In the genomic region with DNA sequence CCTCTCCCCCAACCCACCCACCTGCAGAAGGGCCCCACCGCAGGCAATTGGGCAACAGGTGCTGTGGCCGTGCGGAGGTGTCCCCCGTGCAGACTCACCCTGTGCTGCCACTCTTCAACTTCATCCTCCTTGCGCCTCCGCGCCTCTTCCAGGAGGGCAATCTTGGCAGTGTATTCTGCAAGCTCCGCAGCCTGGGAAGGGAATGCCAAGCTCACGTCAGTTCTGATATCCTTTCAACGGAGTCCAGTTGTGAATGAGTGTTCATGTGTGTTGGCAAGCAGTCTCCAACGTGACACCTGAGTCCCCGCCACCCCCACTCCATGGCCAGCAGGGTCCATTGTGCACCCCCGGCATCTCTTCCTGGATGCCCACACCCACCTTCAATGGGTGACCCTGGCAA, we compare ENCODE assay signal across 1 cellular context.
TF ChIP-seq lines count a peak whose summit lies in the region.

No MANE protein-coding gene starts in this region.

TF ChIP-seq in K562, 482 proteins besides CTCF, POLR2A, EP300 and RAD21:
- TF ChIP-seq RBM22 (IDR thresholded peaks at IDR 0.05; ENCODE audit: low read depth, low read length, poor library complexity, severe bottlenecking), result peak; percentile 15
- TF ChIP-seq, protein P1, sequence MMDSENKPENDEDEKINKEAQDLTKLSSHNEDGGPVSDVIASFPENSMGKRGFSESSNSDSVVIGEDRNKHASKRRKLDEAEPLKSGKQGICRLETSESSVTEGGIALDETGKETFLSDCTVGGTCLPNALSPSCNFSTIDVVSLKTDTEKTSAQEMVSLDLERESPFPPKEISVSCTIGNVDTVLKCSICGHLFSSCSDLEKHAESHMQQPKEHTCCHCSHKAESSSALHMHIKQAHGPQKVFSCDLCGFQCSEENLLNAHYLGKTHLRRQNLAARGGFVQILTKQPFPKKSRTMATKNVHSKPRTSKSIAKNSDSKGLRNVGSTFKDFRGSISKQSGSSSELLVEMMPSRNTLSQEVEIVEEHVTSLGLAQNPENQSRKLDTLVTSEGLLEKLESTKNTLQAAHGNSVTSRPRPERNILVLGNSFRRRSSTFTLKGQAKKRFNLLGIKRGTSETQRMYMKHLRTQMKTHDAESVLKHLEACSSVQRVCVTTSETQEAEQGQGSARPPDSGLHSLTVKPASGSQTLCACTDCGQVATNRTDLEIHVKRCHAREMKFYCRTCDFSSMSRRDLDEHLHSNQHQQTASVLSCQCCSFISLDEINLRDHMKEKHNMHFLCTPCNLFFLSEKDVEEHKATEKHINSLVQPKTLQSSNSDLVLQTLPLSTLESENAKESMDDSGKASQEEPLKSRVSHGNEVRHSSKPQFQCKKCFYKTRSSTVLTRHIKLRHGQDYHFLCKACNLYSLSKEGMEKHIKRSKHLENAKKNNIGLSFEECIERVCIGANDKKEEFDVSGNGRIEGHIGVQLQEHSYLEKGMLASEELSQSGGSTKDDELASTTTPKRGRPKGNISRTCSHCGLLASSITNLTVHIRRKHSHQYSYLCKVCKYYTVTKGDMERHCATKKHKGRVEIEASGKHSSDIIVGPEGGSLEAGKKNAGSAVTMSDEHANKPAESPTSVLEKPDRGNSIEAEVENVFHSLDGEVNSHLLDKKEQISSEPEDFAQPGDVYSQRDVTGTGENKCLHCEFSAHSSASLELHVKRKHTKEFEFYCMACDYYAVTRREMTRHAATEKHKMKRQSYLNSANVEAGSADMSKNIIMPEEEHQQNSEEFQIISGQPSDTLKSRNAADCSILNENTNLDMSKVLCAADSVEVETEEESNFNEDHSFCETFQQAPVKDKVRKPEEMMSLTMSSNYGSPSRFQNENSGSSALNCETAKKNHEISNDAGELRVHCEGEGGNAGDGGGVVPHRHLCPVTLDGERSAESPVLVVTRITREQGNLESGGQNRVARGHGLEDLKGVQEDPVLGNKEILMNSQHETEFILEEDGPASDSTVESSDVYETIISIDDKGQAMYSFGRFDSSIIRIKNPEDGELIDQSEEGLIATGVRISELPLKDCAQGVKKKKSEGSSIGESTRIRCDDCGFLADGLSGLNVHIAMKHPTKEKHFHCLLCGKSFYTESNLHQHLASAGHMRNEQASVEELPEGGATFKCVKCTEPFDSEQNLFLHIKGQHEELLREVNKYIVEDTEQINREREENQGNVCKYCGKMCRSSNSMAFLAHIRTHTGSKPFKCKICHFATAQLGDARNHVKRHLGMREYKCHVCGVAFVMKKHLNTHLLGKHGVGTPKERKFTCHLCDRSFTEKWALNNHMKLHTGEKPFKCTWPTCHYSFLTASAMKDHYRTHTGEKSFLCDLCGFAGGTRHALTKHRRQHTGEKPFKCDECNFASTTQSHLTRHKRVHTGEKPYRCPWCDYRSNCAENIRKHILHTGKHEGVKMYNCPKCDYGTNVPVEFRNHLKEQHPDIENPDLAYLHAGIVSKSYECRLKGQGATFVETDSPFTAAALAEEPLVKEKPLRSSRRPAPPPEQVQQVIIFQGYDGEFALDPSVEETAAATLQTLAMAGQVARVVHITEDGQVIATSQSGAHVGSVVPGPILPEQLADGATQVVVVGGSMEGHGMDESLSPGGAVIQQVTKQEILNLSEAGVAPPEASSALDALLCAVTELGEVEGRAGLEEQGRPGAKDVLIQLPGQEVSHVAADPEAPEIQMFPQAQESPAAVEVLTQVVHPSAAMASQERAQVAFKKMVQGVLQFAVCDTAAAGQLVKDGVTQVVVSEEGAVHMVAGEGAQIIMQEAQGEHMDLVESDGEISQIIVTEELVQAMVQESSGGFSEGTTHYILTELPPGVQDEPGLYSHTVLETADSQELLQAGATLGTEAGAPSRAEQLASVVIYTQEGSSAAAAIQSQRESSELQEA (IDR thresholded peaks at IDR 0.05; ENCODE audit: low read depth), result no peak
- TF ChIP-seq NFYB (IDR thresholded peaks at IDR 0.05; ENCODE audit: extremely low read depth, insufficient read length), result no peak
- TF ChIP-seq FOXM1 (IDR thresholded peaks at IDR 0.05; ENCODE audit: low read depth), result no peak
- no peak for TF ChIP-seq FOXM1 (CRISPR knock-in tag; IDR thresholded peaks at IDR 0.05; ENCODE audit: low read depth)
- TF ChIP-seq, protein P2, sequence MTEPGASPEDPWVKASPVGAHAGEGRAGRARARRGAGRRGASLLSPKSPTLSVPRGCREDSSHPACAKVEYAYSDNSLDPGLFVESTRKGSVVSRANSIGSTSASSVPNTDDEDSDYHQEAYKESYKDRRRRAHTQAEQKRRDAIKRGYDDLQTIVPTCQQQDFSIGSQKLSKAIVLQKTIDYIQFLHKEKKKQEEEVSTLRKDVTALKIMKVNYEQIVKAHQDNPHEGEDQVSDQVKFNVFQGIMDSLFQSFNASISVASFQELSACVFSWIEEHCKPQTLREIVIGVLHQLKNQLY (CRISPR knock-in tag; conservative IDR thresholded peaks at IDR 0.05), result no peak
- 0 out of 2 replicates have a peak, but pooled peaks have one; percentile 23 for TF ChIP-seq POLR2G (IDR thresholded peaks at IDR 0.05; ENCODE audit: low read depth, low read length)
- TF ChIP-seq PPARD (CRISPR knock-in tag; IDR thresholded peaks at IDR 0.05), result no peak
- TF ChIP-seq ZNF24 (IDR thresholded peaks at IDR 0.05), result no peak
- no peak for TF ChIP-seq KLF10 (CRISPR knock-in tag; IDR thresholded peaks at IDR 0.05)
- TF ChIP-seq SRSF7 (optimal IDR thresholded peaks at IDR 0.05; ENCODE audit: low read depth, low read length), result no peak
- TF ChIP-seq ATF3 (IDR thresholded peaks at IDR 0.05), result no peak
- TF ChIP-seq ATF3 (CRISPR knock-in tag; conservative IDR thresholded peaks at IDR 0.05), result no peak
- no peak for TF ChIP-seq ZNF431 (CRISPR knock-in tag; IDR thresholded peaks at IDR 0.05)
- no peak for TF ChIP-seq ILF3 (IDR thresholded peaks at IDR 0.05; ENCODE audit: borderline replicate concordance)
- TF ChIP-seq MYC (IDR thresholded peaks at IDR 0.05; ENCODE audit: low read depth, low read length), result no peak
- no peak for TF ChIP-seq MYC (CRISPR knock-in tag; IDR thresholded peaks at IDR 0.05; ENCODE audit: borderline replicate concordance, low read depth)
